ENCODE assay signal across 1 cellular context in the genomic region with DNA sequence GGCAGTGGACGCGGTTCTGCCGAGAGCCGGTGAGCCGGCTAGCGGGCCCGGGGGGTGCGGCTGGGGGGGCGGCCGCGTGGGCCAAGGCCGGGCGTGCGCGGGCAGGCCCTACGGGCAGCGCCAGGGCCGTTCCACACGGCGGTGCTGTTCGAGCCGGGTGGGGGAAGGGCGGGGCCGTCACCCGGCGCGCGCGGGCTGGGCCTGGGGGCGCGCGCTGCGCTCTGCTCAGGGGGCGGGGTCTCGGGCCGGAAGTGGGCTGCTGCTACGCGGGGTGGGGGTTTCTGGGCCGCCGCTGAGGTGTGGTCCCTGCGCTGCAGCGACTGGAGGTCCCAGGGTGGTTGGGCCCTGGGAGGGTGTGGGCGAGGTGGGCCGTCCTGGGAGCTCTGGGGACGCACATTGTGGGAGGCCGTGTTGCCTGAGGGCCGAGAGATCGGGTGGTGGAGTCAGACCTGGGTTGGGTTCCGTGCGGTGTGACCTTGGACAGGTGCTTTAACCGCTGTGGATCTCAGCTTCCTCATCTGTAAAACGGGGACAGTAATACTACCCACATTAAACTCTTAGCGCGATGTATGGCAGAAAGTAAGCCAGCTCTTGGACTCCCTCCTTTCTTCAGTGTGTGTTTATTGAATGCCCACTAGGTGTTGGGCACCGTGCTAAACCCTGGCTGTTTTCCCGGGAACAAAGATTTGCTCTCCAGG.
A peak's percentile ranks its signal among the peaks of the same experiment; 100 is the strongest.
TF ChIP-seq lines count a peak whose summit lies in the region.

No MANE protein-coding gene starts in this region.

TF ChIP-seq in K562, 482 proteins besides CTCF, POLR2A, EP300 and RAD21 (continued from another document and continues in another):
- TF ChIP-seq, protein P1, sequence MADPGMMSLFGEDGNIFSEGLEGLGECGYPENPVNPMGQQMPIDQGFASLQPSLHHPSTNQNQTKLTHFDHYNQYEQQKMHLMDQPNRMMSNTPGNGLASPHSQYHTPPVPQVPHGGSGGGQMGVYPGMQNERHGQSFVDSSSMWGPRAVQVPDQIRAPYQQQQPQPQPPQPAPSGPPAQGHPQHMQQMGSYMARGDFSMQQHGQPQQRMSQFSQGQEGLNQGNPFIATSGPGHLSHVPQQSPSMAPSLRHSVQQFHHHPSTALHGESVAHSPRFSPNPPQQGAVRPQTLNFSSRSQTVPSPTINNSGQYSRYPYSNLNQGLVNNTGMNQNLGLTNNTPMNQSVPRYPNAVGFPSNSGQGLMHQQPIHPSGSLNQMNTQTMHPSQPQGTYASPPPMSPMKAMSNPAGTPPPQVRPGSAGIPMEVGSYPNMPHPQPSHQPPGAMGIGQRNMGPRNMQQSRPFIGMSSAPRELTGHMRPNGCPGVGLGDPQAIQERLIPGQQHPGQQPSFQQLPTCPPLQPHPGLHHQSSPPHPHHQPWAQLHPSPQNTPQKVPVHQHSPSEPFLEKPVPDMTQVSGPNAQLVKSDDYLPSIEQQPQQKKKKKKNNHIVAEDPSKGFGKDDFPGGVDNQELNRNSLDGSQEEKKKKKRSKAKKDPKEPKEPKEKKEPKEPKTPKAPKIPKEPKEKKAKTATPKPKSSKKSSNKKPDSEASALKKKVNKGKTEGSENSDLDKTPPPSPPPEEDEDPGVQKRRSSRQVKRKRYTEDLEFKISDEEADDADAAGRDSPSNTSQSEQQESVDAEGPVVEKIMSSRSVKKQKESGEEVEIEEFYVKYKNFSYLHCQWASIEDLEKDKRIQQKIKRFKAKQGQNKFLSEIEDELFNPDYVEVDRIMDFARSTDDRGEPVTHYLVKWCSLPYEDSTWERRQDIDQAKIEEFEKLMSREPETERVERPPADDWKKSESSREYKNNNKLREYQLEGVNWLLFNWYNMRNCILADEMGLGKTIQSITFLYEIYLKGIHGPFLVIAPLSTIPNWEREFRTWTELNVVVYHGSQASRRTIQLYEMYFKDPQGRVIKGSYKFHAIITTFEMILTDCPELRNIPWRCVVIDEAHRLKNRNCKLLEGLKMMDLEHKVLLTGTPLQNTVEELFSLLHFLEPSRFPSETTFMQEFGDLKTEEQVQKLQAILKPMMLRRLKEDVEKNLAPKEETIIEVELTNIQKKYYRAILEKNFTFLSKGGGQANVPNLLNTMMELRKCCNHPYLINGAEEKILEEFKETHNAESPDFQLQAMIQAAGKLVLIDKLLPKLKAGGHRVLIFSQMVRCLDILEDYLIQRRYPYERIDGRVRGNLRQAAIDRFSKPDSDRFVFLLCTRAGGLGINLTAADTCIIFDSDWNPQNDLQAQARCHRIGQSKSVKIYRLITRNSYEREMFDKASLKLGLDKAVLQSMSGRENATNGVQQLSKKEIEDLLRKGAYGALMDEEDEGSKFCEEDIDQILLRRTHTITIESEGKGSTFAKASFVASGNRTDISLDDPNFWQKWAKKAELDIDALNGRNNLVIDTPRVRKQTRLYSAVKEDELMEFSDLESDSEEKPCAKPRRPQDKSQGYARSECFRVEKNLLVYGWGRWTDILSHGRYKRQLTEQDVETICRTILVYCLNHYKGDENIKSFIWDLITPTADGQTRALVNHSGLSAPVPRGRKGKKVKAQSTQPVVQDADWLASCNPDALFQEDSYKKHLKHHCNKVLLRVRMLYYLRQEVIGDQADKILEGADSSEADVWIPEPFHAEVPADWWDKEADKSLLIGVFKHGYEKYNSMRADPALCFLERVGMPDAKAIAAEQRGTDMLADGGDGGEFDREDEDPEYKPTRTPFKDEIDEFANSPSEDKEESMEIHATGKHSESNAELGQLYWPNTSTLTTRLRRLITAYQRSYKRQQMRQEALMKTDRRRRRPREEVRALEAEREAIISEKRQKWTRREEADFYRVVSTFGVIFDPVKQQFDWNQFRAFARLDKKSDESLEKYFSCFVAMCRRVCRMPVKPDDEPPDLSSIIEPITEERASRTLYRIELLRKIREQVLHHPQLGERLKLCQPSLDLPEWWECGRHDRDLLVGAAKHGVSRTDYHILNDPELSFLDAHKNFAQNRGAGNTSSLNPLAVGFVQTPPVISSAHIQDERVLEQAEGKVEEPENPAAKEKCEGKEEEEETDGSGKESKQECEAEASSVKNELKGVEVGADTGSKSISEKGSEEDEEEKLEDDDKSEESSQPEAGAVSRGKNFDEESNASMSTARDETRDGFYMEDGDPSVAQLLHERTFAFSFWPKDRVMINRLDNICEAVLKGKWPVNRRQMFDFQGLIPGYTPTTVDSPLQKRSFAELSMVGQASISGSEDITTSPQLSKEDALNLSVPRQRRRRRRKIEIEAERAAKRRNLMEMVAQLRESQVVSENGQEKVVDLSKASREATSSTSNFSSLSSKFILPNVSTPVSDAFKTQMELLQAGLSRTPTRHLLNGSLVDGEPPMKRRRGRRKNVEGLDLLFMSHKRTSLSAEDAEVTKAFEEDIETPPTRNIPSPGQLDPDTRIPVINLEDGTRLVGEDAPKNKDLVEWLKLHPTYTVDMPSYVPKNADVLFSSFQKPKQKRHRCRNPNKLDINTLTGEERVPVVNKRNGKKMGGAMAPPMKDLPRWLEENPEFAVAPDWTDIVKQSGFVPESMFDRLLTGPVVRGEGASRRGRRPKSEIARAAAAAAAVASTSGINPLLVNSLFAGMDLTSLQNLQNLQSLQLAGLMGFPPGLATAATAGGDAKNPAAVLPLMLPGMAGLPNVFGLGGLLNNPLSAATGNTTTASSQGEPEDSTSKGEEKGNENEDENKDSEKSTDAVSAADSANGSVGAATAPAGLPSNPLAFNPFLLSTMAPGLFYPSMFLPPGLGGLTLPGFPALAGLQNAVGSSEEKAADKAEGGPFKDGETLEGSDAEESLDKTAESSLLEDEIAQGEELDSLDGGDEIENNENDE (IDR thresholded peaks at IDR 0.05; ENCODE audit: low read depth, low read length): no peak
- peak; percentile 82 for TF ChIP-seq POLR2G (IDR thresholded peaks at IDR 0.05; ENCODE audit: low read depth, low read length)
- peak; percentile 61; the same call in 1 of the 2 replicates for TF ChIP-seq NR1H2 (CRISPR knock-in tag; IDR thresholded peaks at IDR 0.05)
- TF ChIP-seq ZFX (CRISPR knock-in tag; IDR thresholded peaks at IDR 0.05): peak; percentile 76
- TF ChIP-seq EHMT2 (IDR thresholded peaks at IDR 0.05): no peak
- TF ChIP-seq XRCC3 (IDR thresholded peaks at IDR 0.05): no peak
- TF ChIP-seq, protein P2, sequence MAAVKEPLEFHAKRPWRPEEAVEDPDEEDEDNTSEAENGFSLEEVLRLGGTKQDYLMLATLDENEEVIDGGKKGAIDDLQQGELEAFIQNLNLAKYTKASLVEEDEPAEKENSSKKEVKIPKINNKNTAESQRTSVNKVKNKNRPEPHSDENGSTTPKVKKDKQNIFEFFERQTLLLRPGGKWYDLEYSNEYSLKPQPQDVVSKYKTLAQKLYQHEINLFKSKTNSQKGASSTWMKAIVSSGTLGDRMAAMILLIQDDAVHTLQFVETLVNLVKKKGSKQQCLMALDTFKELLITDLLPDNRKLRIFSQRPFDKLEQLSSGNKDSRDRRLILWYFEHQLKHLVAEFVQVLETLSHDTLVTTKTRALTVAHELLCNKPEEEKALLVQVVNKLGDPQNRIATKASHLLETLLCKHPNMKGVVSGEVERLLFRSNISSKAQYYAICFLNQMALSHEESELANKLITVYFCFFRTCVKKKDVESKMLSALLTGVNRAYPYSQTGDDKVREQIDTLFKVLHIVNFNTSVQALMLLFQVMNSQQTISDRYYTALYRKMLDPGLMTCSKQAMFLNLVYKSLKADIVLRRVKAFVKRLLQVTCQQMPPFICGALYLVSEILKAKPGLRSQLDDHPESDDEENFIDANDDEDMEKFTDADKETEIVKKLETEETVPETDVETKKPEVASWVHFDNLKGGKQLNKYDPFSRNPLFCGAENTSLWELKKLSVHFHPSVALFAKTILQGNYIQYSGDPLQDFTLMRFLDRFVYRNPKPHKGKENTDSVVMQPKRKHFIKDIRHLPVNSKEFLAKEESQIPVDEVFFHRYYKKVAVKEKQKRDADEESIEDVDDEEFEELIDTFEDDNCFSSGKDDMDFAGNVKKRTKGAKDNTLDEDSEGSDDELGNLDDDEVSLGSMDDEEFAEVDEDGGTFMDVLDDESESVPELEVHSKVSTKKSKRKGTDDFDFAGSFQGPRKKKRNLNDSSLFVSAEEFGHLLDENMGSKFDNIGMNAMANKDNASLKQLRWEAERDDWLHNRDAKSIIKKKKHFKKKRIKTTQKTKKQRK (IDR thresholded peaks at IDR 0.05; ENCODE audit: borderline replicate concordance, low read depth, low read length): no peak
- TF ChIP-seq, protein P3, sequence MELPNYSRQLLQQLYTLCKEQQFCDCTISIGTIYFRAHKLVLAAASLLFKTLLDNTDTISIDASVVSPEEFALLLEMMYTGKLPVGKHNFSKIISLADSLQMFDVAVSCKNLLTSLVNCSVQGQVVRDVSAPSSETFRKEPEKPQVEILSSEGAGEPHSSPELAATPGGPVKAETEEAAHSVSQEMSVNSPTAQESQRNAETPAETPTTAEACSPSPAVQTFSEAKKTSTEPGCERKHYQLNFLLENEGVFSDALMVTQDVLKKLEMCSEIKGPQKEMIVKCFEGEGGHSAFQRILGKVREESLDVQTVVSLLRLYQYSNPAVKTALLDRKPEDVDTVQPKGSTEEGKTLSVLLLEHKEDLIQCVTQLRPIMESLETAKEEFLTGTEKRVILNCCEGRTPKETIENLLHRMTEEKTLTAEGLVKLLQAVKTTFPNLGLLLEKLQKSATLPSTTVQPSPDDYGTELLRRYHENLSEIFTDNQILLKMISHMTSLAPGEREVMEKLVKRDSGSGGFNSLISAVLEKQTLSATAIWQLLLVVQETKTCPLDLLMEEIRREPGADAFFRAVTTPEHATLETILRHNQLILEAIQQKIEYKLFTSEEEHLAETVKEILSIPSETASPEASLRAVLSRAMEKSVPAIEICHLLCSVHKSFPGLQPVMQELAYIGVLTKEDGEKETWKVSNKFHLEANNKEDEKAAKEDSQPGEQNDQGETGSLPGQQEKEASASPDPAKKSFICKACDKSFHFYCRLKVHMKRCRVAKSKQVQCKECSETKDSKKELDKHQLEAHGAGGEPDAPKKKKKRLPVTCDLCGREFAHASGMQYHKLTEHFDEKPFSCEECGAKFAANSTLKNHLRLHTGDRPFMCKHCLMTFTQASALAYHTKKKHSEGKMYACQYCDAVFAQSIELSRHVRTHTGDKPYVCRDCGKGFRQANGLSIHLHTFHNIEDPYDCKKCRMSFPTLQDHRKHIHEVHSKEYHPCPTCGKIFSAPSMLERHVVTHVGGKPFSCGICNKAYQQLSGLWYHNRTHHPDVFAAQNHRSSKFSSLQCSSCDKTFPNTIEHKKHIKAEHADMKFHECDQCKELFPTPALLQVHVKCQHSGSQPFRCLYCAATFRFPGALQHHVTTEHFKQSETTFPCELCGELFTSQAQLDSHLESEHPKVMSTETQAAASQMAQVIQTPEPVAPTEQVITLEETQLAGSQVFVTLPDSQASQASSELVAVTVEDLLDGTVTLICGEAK (IDR thresholded peaks at IDR 0.05): peak; percentile 62
- TF ChIP-seq, protein P3 (CRISPR knock-in tag; IDR thresholded peaks at IDR 0.05): no peak
- TF ChIP-seq HCFC1 (IDR thresholded peaks at IDR 0.05; ENCODE audit: low read depth, low read length): peak; percentile 29; the same call in 1 of the 2 replicates
- TF ChIP-seq, protein P4, sequence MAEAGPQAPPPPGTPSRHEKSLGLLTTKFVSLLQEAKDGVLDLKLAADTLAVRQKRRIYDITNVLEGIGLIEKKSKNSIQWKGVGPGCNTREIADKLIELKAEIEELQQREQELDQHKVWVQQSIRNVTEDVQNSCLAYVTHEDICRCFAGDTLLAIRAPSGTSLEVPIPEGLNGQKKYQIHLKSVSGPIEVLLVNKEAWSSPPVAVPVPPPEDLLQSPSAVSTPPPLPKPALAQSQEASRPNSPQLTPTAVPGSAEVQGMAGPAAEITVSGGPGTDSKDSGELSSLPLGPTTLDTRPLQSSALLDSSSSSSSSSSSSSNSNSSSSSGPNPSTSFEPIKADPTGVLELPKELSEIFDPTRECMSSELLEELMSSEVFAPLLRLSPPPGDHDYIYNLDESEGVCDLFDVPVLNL (CRISPR knock-in tag; IDR thresholded peaks at IDR 0.05; ENCODE audit: low read depth): no peak; the same call in 1 of the 2 replicates
- no peak for TF ChIP-seq NR2C2 (CRISPR knock-in tag; IDR thresholded peaks at IDR 0.05)
- TF ChIP-seq NR2C2 (tag; IDR thresholded peaks at IDR 0.05): 0 out of 2 replicates have a peak, but pooled peaks have one; percentile 40
- TF ChIP-seq, protein P5, sequence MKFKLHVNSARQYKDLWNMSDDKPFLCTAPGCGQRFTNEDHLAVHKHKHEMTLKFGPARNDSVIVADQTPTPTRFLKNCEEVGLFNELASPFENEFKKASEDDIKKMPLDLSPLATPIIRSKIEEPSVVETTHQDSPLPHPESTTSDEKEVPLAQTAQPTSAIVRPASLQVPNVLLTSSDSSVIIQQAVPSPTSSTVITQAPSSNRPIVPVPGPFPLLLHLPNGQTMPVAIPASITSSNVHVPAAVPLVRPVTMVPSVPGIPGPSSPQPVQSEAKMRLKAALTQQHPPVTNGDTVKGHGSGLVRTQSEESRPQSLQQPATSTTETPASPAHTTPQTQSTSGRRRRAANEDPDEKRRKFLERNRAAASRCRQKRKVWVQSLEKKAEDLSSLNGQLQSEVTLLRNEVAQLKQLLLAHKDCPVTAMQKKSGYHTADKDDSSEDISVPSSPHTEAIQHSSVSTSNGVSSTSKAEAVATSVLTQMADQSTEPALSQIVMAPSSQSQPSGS (CRISPR knock-in tag; IDR thresholded peaks at IDR 0.05): no peak
- TF ChIP-seq SRSF9 (IDR thresholded peaks at IDR 0.05; ENCODE audit: borderline replicate concordance, low read depth, low read length): no peak
- peak; percentile 38 for TF ChIP-seq RBM22 (IDR thresholded peaks at IDR 0.05; ENCODE audit: low read depth, low read length, poor library complexity, severe bottlenecking)
- peak; percentile 81 for TF ChIP-seq RBM25 (IDR thresholded peaks at IDR 0.05; ENCODE audit: low read depth, low read length, severe bottlenecking)
- TF ChIP-seq NFRKB (IDR thresholded peaks at IDR 0.05; ENCODE audit: low read depth): no peak
- TF ChIP-seq SAFB2 (IDR thresholded peaks at IDR 0.05; ENCODE audit: borderline replicate concordance, low read depth, low read length, severe bottlenecking): no peak
- TF ChIP-seq ZNF584 (CRISPR knock-in tag; IDR thresholded peaks at IDR 0.05; ENCODE audit: low read depth): no peak
